In genomic region chr11:47552581-47553416, GRCh38 we compare ENCODE assay signal across 8 cellular contexts. TPM values are rescaled to one million over a fixed set of nuclear protein-coding genes. Genes with fewer than 3 reads are reported as not detected.
DNase-seq lines count a peak whose midpoint lies in the region; ATAC-seq and TF ChIP-seq lines count a peak whose summit lies in the region.

Gene CELF1, minus strand, starts transcription at chr11:47553132. Its CDS starts 53,609 bp downstream, at chr11:47499523.

- H3K4me3 ChIP-seq in AG09309 (ENCODE audit: control insufficient read depth, low read depth, low read length) (peak within 1 kb of the TSS; percentile 90), WI38 (ENCODE audit: low read depth, low read length) (peak within 1 kb of the TSS; percentile 96), mammary epithelial cell (replicated peaks in 1 of 3; ENCODE audit: insufficient read depth in 1 of 3, low read depth in 2 of 3, low read length in 3 of 3) (peak within 1 kb of the TSS; percentile 74 to 93 (median 91))

- peak within 1 kb of the TSS; percentile 79 for H3K27ac ChIP-seq in mammary epithelial cell (ENCODE audit: insufficient read depth, low read depth, low read length)

- H3K4me1 ChIP-seq in mammary epithelial cell (ENCODE audit: insufficient read depth, low read length), result peaks cover 18% of the 10 kb centered on the region

- H3K9ac ChIP-seq in mammary epithelial cell (ENCODE audit: insufficient read depth, low read length), result peak within 1 kb of the TSS; percentile 91

- no TSS peak for BruUV-seq in mammary epithelial cell (replicated peaks; lab: Mats Ljungman, UMichigan)

- peaks cover 7% of the 10 kb centered on the region for H3K36me3 ChIP-seq in mammary epithelial cell (ENCODE audit: insufficient read depth, low read length)

- no peaks in the 10 kb centered on the region for H4K20me1 ChIP-seq in mammary epithelial cell (ENCODE audit: insufficient read depth, low read length)

- in situ Hi-C loops in mammary epithelial cell (cut with MboI; ENCODE audit: low sequenced_read_pairs in 2 of 2), result no loop called here

- no peak for DNase-seq in AG09309 (ENCODE audit: low read depth)
- peak; percentile 96 for DNase-seq in NCI-H2227 (lab: John Stamatoyannopoulos, UW; ENCODE audit: unreplicated experiment)
- peak; percentile 88 for DNase-seq in mammary epithelial cell
- peak; percentile 92 for DNase-seq in iPS-NIHi7 (ENCODE audit: extremely low spot score)
- peak; percentile 70 for DNase-seq in smooth muscle cell of the brain vasculature (ENCODE audit: low read depth, low spot score)

- WGBS in mammary epithelial cell (ENCODE audit: low coverage, missing lambda C conversion rate), result under 1% methylated on average over 24 of the region's 88 CpGs

- CTCF ChIA-PET in mammary epithelial cell (lab: Charles Lee; ENCODE audit: low non-redundant PET), result interaction anchor here (0.5 to 0.7 kb wide), 6 partner anchors 13 to 83 kb away, joined by 3 to 10 read pairs (median 4); no protein-coding TSS in a partner anchor

- H3K9me3 ChIP-seq in mammary epithelial cell (replicated peaks; ENCODE audit: insufficient read depth, low read length), result no peaks in the 10 kb centered on the region

- dilution Hi-C loops in mammary epithelial cell (cut with HindIII; ENCODE audit: low sequenced_read_pairs), result no loop called here

- H3K27me3 ChIP-seq in mammary epithelial cell (ENCODE audit: insufficient read depth, low read length), result no peaks in the 10 kb centered on the region

- intact Hi-C loops in mammary epithelial cell (cut with micrococcal nuclease), result loop anchor here (1.0 to 5.0 kb wide), 5 partner anchors 14 to 75 kb away; partner anchors contain the start of gene NDUFS3

- peaks cover 54% of the 10 kb centered on the region for H3K79me2 ChIP-seq in mammary epithelial cell (ENCODE audit: insufficient read depth, low read length)

- ATAC-seq in GM18909 (IDR thresholded peaks at IDR 0.05; ENCODE audit: poor library complexity, unreplicated experiment), result peak; percentile 94
- peak; percentile 87 for ATAC-seq in HG03159 (IDR thresholded peaks at IDR 0.05; ENCODE audit: unreplicated experiment)

- TF ChIP-seq CTCF in AG09309 (IDR thresholded peaks at IDR 0.05; ENCODE audit: control insufficient read depth, insufficient read depth, low read depth, low read length, missing control alignments) (peak; percentile 64), WI38 (IDR thresholded peaks at IDR 0.05; ENCODE audit: low read depth, low read length) (peak; percentile 60), mammary epithelial cell (conservative IDR thresholded peaks at IDR 0.05 in 1 of 2, IDR thresholded peaks at IDR 0.05 in 1 of 2; ENCODE audit: extremely low read depth in 1 of 2, insufficient read depth in 1 of 2, low read depth in 1 of 2, low read length in 2 of 2) (peak; percentile 56 to 70)

- H2AFZ ChIP-seq in mammary epithelial cell (ENCODE audit: low read depth, low read length), result peak within 1 kb of the TSS; percentile 94

- peak within 1 kb of the TSS; percentile 98 for H3K4me2 ChIP-seq in mammary epithelial cell (ENCODE audit: insufficient read depth, low read depth, low read length)

RNA-seq across cellular contexts. Expression of gene CELF1, which starts in this region (rescaled TPM):
- 100 to 1,000 TPM; 113 to 129 TPM for total RNA-seq in mammary epithelial cell
- 75.6 TPM for polyA plus RNA-seq in mammary epithelial cell
- polyA minus RNA-seq in mammary epithelial cell, result 96.1 TPM
